8 cellular contexts compared by ENCODE assay signal in the genomic region with DNA sequence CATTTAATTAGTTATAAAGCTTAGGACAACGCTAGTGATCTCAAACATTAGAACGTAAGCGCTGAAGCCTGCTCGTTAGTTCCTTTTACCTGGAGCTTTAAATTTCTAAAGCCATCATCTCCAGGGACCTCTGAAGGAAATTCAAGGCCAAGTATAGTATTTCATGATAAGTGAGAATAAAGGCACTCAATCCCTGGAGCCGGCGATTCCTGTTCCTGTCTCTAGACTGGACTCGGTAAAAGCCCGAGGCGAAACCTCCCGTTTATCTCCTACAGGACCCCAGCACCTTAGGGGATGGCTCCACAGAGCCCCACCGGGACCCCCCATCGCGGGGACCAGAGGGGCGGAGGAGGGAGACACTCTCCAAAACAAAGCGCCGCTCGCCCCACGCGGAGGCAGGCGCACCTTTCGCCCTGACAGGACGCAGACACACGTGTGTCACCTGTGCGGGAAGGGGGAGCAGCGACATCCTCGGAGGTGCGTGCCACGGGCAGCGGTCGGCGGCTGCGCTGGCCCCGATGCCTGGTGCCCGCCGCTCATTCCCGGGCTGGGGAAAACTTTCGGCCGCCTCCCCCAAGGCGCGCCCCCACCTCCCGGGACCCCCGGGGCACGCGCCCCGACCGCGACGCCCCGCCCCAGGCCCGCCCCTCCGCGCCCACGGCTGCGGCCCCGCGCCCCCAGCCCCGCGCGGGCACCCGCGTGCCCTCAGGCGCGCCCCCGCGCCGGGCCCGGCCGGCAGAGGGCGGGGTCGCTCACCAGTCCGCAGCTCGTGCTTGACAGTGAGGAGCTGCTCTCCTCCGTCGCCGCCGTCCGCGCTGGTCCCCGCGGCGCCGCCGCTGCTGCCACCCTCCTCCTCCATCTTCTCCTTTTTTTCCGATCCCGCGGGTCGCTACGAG. TPM values are rescaled to one million over a fixed set of nuclear protein-coding genes. Genes with fewer than 3 reads are reported as not detected.
DNase-seq lines count a peak whose midpoint lies in the region; ATAC-seq and TF ChIP-seq lines count a peak whose summit lies in the region.

No MANE protein-coding gene starts in this region.

- H3K36me3 ChIP-seq in KMS-11 (ENCODE audit: insufficient read depth) = no peaks in the 10 kb centered on the region
- H3K36me3 ChIP-seq in rectal smooth muscle tissue (ENCODE audit: control insufficient read depth, insufficient read depth, low read length) = no peaks in the 10 kb centered on the region

- H2AFZ ChIP-seq in KMS-11 (ENCODE audit: low read depth) = peak overlapping the region; percentile 78

- 0 to 1% (median 1%) methylated on average over 43 to 83 of the region's 88 CpGs for WGBS in adipose tissue, 3 donors

- intact Hi-C loops in left ventricle myocardium superior (cut with micrococcal nuclease) = loop anchor here (10.0 kb wide), 1 partner anchor 145 kb away; no protein-coding TSS in a partner anchor

- H3K27ac ChIP-seq in KMS-11 (peak overlapping the region; percentile 87), adipose tissue (ENCODE audit: low read depth, low read length) (peak overlapping the region; percentile 94), rectal smooth muscle tissue (ENCODE audit: low read depth, low read length) (peak overlapping the region; percentile 85)

- no peaks in the 10 kb centered on the region for H4K20me1 ChIP-seq in KMS-11 (ENCODE audit: insufficient read depth)

- H3K79me2 ChIP-seq in KMS-11 (ENCODE audit: insufficient read depth, low read depth) = no peaks in the 10 kb centered on the region

- DNase-seq in EH (ENCODE audit: low read depth) (peak; percentile 6), SW480 (ENCODE audit: low spot score) (peak; percentile 75), left ventricle myocardium superior (no peak), COLO829 (ENCODE audit: low spot score) (no peak)

- peak overlapping the region; percentile 76 for H3K9ac ChIP-seq in KMS-11
- peak overlapping the region; percentile 91 for H3K9ac ChIP-seq in rectal smooth muscle tissue (ENCODE audit: low read length)

- H3K4me1 ChIP-seq in KMS-11 (ENCODE audit: low read depth, poor library complexity, severe bottlenecking) (peaks cover 20% of the 10 kb centered on the region), rectal smooth muscle tissue (ENCODE audit: control insufficient read depth, insufficient read depth, low read length) (peaks cover 22% of the 10 kb centered on the region)

- TF ChIP-seq CTCF in KMS-11 (conservative IDR thresholded peaks at IDR 0.05; ENCODE audit: low read depth, low read length) = no peak

- ATAC-seq in GM21723 (IDR thresholded peaks at IDR 0.05; ENCODE audit: unreplicated experiment) (peak; percentile 29), left ventricle myocardium superior (peak; percentile 65)

- no peak overlapping the region for H3K4me3 ChIP-seq in KMS-11 (IDR thresholded peaks at IDR 0.05; ENCODE audit: insufficient read depth, low read depth, low read length)
- peak overlapping the region; percentile 91 for H3K4me3 ChIP-seq in rectal smooth muscle tissue (ENCODE audit: low read length)

- H3K27me3 ChIP-seq in KMS-11 (ENCODE audit: insufficient read depth, low read depth) (no peaks in the 10 kb centered on the region), rectal smooth muscle tissue (ENCODE audit: control insufficient read depth, insufficient read depth, low read length) (no peaks in the 10 kb centered on the region)

- peak overlapping the region; percentile 77 for H3K4me2 ChIP-seq in KMS-11

RNA-seq across cellular contexts. Expression of gene RPS6KA5, which starts 0.6 kb away (rescaled TPM):
- 1 to 10 TPM; 1.0 to 2.8 (median 1.8) TPM for polyA plus RNA-seq in adipose tissue
- 11.9 TPM for total RNA-seq in left ventricle myocardium superior

RNA-seq across cellular contexts. Expression of gene DGLUCY, which starts 54.0 kb away (rescaled TPM):
- 10 to 100 TPM; 11.7 to 26.8 (median 19.6) TPM for polyA plus RNA-seq in adipose tissue
- 254 TPM for total RNA-seq in left ventricle myocardium superior

Comparison
In these comparisons a context has a peak if more than half of its experiments do, and no peak if none do; other contexts are left out.
1. DNase-seq: peak in EH (single experiment) and SW480 (single experiment); none in left ventricle myocardium superior (single experiment) and COLO829 (single experiment).
2. Peak in every context shown above with its lines, with median percentiles within 50 percentile points of each other: H3K27ac ChIP-seq.